Comparison of ENCODE assay signal across 11 cellular contexts in genomic region chr1:2416403-2416802, GRCh38. TPM values are rescaled to one million over a fixed set of nuclear protein-coding genes. Genes with fewer than 3 reads are reported as not detected.
DNase-seq lines count a peak whose midpoint lies in the region; ATAC-seq and TF ChIP-seq lines count a peak whose summit lies in the region.
"Had no signal": no experiment of that assay in that cellular context is flagged by ENCODE, and none has a peak within 500 bp of the region (broad histone marks: within the 10 kb centered on the region; RNA-seq: fewer than 3 reads in every experiment).

No MANE protein-coding gene starts in this region.

- peak overlapping the region; percentile 88 for H3K4me3 Mint-ChIP-seq in activated CD4-positive, alpha-beta T cell treated with anti-CD3 and anti-CD28 coated beads, Interleukin-2, amount 10 ng/mL, durations not matched to agents 24 days and 14 days

- intact Hi-C loops in activated CD4-positive, alpha-beta T cell treated with anti-CD3 and anti-CD28 coated beads, Interleukin-2, amount 10 ng/mL, durations not matched to agents 24 days and 14 days (cut with micrococcal nuclease): loop anchor here (10.0 kb wide), 1 partner anchor 1208 kb away; the partner anchor contains the start of gene TPRG1L
- intact Hi-C loops in transverse colon (cut with DNase I; ENCODE audit: low total_unique reads) (loop anchor here (5.0 kb wide), 1 partner anchor 131 kb away; no protein-coding TSS in a partner anchor), psoas muscle (cut with DNase I) (loop anchor here in 1 of 2 donors (5.0 to 10.0 kb wide), 2 partner anchors 228 to 371 kb away; no protein-coding TSS in a partner anchor)

- WGBS in esophagus, 2 donors: 12 to 20% methylated on average over 12 of the region's 12 CpGs
- 8% methylated on average over 12 of the region's 12 CpGs; no CpG with 5 or more reads in 1 of the 2 donors for WGBS in transverse colon (ENCODE audit: low coverage in 1 of 2), 2 donors
- WGBS in psoas muscle, 3 donors: 42 to 45% (median 43%) methylated on average over 12 of the region's 12 CpGs

- no peak for ATAC-seq in psoas muscle
- ATAC-seq in HG03280 (IDR thresholded peaks at IDR 0.05; ENCODE audit: unreplicated experiment): no peak

- peaks cover 9 to 26% of the 10 kb centered on the region in 2 donors for H3K4me1 ChIP-seq in esophagus (ENCODE audit: control insufficient read depth in 2 of 2, insufficient read depth in 2 of 2, low read length in 1 of 2)
- peaks cover 19 to 42% (median 33%) of the 10 kb centered on the region in 4 donors for H3K4me1 ChIP-seq in transverse colon
- peaks cover 17% of the 10 kb centered on the region for H3K4me1 ChIP-seq in psoas muscle

- peak; percentile 37 for DNase-seq in activated gamma-delta T cell treated with Interleukin-2 at 50 U/mL for 16 hours
- no peak for DNase-seq in activated gamma-delta T cell (lab: John Stamatoyannopoulos, UW)
- peak; percentile 84 for DNase-seq in activated CD4-positive, alpha-beta T cell treated with anti-CD3 and anti-CD28 coated beads, Interleukin-2, amount 10 ng/mL, durations not matched to agents 24 days and 14 days
- DNase-seq in transverse colon: peak; percentile 73
- DNase-seq in NCI-H2081 treated with DMSO at 0.1 percent for 48 hours (lab: John Stamatoyannopoulos, UW): no peak
- DNase-seq in psoas muscle: no peak
- DNase-seq: BE2C, dermis blood vessel endothelial cell, HCEC 1CT had no signal

- H3K9me3 ChIP-seq in esophagus (ENCODE audit: control insufficient read depth in 2 of 2, insufficient read depth in 1 of 2, low read depth in 1 of 2, low read length in 1 of 2) (no peaks in the 10 kb centered on the region), transverse colon (no peaks in the 10 kb centered on the region), psoas muscle (no peaks in the 10 kb centered on the region)
- H3K9me3 ChIP-seq: BE2C had no signal

- in situ Hi-C loops in transverse colon (cut with MboI; ENCODE audit: low pct_ligation_motif_present in 1 of 4, low pct_unique_long_range_greater_than_20kb in 1 of 4, low sequenced_read_pairs in 3 of 4): loop anchor here (10.0 to 25.0 kb wide), 4 partner anchors 128 to 228 kb away; partner anchors contain the start of genes MMEL1 (in 1 of the 4) and TNFRSF14 (in 1 of the 4)

- H3K4me3 ChIP-seq in esophagus (ENCODE audit: low read depth in 1 of 2, low read length in 2 of 2): peak overlapping the region; percentile 37 to 38
- peak overlapping the region in 2 of 4 donors; percentile 35 to 37 for H3K4me3 ChIP-seq in transverse colon
- H3K4me3 ChIP-seq in psoas muscle: no peak overlapping the region

- H3K27me3 ChIP-seq in esophagus (ENCODE audit: control insufficient read depth in 1 of 2, insufficient read depth in 2 of 2, low read length in 2 of 2) (no peaks in the 10 kb centered on the region), transverse colon (peaks cover 39% of the 10 kb centered on the region), psoas muscle (ENCODE audit: insufficient read depth in 3 of 3, low read length in 2 of 3) (peaks cover 0 to 49% (median 24%) of the 10 kb centered on the region in 3 donors)
- H3K27me3 ChIP-seq: BE2C had no signal

- H3K36me3 Mint-ChIP-seq in activated CD4-positive, alpha-beta T cell treated with anti-CD3 and anti-CD28 coated beads, Interleukin-2, amount 10 ng/mL, durations not matched to agents 24 days and 14 days (ENCODE audit: low read depth): peaks cover 2% of the 10 kb centered on the region

- no peaks in the 10 kb centered on the region for H3K27me3 Mint-ChIP-seq in activated CD4-positive, alpha-beta T cell treated with anti-CD3 and anti-CD28 coated beads, Interleukin-2, amount 10 ng/mL, durations not matched to agents 24 days and 14 days

- no peaks in the 10 kb centered on the region for H3K36me3 ChIP-seq in esophagus (ENCODE audit: control insufficient read depth in 2 of 2, insufficient read depth in 2 of 2, low read length in 1 of 2)
- no peaks in the 10 kb centered on the region for H3K36me3 ChIP-seq in transverse colon
- H3K36me3 ChIP-seq in psoas muscle (ENCODE audit: insufficient read depth in 1 of 2, low read depth in 1 of 2): no peaks in the 10 kb centered on the region
- H3K36me3 ChIP-seq: BE2C had no signal

- H3K27ac ChIP-seq in esophagus (ENCODE audit: low read depth in 2 of 2, low read length in 1 of 2): peak overlapping the region; percentile 78 to 96
- peak overlapping the region; percentile 73 to 84 (median 76) for H3K27ac ChIP-seq in transverse colon
- no peak overlapping the region for H3K27ac ChIP-seq in psoas muscle

- TF ChIP-seq EP300 in transverse colon (IDR thresholded peaks at IDR 0.05; ENCODE audit: low read depth): no peak

- H3K4me1 Mint-ChIP-seq in activated CD4-positive, alpha-beta T cell treated with anti-CD3 and anti-CD28 coated beads, Interleukin-2, amount 10 ng/mL, durations not matched to agents 24 days and 14 days: peaks cover 30% of the 10 kb centered on the region

- H3K27ac Mint-ChIP-seq in activated CD4-positive, alpha-beta T cell treated with anti-CD3 and anti-CD28 coated beads, Interleukin-2, amount 10 ng/mL, durations not matched to agents 24 days and 14 days: peak overlapping the region; percentile 73

- no peak for TF ChIP-seq POLR2A in transverse colon (IDR thresholded peaks at IDR 0.05)

- no peaks in the 10 kb centered on the region for H3K9me3 Mint-ChIP-seq in activated CD4-positive, alpha-beta T cell treated with anti-CD3 and anti-CD28 coated beads, Interleukin-2, amount 10 ng/mL, durations not matched to agents 24 days and 14 days

- TF ChIP-seq CTCF in transverse colon (IDR thresholded peaks at IDR 0.05): no peak
- no peak for TF ChIP-seq CTCF in psoas muscle (IDR thresholded peaks at IDR 0.05)

RNA-seq across cellular contexts. Expression of gene PEX10, which starts 4.0 kb away (rescaled TPM):
- 22.3 and 24.2 TPM in 2 replicates for total RNA-seq in activated CD4-positive, alpha-beta T cell treated with anti-CD3 and anti-CD28 coated beads, Interleukin-2, amount 10 ng/mL, durations not matched to agents 24 days and 14 days
- 10 to 100 TPM; 19.7 to 21.1 TPM for polyA plus RNA-seq in esophagus
- total RNA-seq in transverse colon: 10 to 100 TPM; 16.9 to 28.8 (median 21.3) TPM
- total RNA-seq in psoas muscle: 10 to 100 TPM; 14.1 to 19.7 (median 17.1) TPM
- 10 to 100 TPM; 12.6 to 18.4 (median 16.2) TPM for polyA plus RNA-seq in psoas muscle

RNA-seq across cellular contexts. Expression of gene RER1, which starts 24.8 kb away (rescaled TPM):
- total RNA-seq in activated CD4-positive, alpha-beta T cell treated with anti-CD3 and anti-CD28 coated beads, Interleukin-2, amount 10 ng/mL, durations not matched to agents 24 days and 14 days: 164 and 171 TPM in 2 replicates
- 100 to 1,000 TPM in 1 of 2 donors, 10 to 100 TPM in 1; 85.8 to 116 TPM for polyA plus RNA-seq in esophagus
- total RNA-seq in transverse colon: 100 to 1,000 TPM in 3 of 4 donors, 10 to 100 TPM in 1; 36.2 to 129 (median 111) TPM
- total RNA-seq in psoas muscle: 10 to 100 TPM; 71.1 to 97.6 (median 86.7) TPM
- polyA plus RNA-seq in psoas muscle: 100 to 1,000 TPM in 1 of 3 donors, 10 to 100 TPM in 2; 68.8 to 119 (median 91.3) TPM

RNA-seq across cellular contexts. Expression of gene MORN1, which starts 25.0 kb away (rescaled TPM):
- total RNA-seq in activated CD4-positive, alpha-beta T cell treated with anti-CD3 and anti-CD28 coated beads, Interleukin-2, amount 10 ng/mL, durations not matched to agents 24 days and 14 days: 9.0 and 11.1 TPM in 2 replicates
- polyA plus RNA-seq in esophagus (1 to 10 TPM; 3.0 to 5.8 TPM), psoas muscle (1 to 10 TPM; 1.2 to 7.3 (median 3.1) TPM)
- total RNA-seq in transverse colon (10 to 100 TPM in 3 of 4 donors, 1 to 10 TPM in 1; 3.0 to 34.0 (median 12.5) TPM), psoas muscle (1 to 10 TPM; 3.6 to 6.3 (median 4.5) TPM)

RNA-seq across cellular contexts. Expression of gene PLCH2, which starts 59.7 kb away (rescaled TPM):
- 2.2 and 2.8 TPM in 2 replicates for total RNA-seq in activated CD4-positive, alpha-beta T cell treated with anti-CD3 and anti-CD28 coated beads, Interleukin-2, amount 10 ng/mL, durations not matched to agents 24 days and 14 days
- polyA plus RNA-seq in esophagus (10 to 100 TPM; 19.2 to 88.7 TPM), psoas muscle (under 1 TPM in 2 of 3 donors, not detected in 1; 0.05 to 0.12 TPM)
- total RNA-seq in transverse colon (1 to 10 TPM in 3 of 4 donors, under 1 TPM in 1; 1.00 to 7.3 (median 4.6) TPM), psoas muscle (under 1 TPM; 0.04 to 0.60 (median 0.13) TPM)

Comparison
In these comparisons a context has a peak if more than half of its experiments do, and no peak if none do; other contexts are left out.
1. DNase-seq: peak in activated gamma-delta T cell treated with Interleukin-2 at 50 U/mL for 16 hours (single experiment), activated CD4-positive, alpha-beta T cell treated with anti-CD3 and anti-CD28 coated beads, Interleukin-2, amount 10 ng/mL, durations not matched to agents 24 days and 14 days (single experiment) and transverse colon (single experiment); none in activated gamma-delta T cell (single experiment), NCI-H2081 treated with DMSO at 0.1 percent for 48 hours (single experiment) and psoas muscle (0 of 2).